ENCODE assay signal across 1 cellular context in the genomic region with DNA sequence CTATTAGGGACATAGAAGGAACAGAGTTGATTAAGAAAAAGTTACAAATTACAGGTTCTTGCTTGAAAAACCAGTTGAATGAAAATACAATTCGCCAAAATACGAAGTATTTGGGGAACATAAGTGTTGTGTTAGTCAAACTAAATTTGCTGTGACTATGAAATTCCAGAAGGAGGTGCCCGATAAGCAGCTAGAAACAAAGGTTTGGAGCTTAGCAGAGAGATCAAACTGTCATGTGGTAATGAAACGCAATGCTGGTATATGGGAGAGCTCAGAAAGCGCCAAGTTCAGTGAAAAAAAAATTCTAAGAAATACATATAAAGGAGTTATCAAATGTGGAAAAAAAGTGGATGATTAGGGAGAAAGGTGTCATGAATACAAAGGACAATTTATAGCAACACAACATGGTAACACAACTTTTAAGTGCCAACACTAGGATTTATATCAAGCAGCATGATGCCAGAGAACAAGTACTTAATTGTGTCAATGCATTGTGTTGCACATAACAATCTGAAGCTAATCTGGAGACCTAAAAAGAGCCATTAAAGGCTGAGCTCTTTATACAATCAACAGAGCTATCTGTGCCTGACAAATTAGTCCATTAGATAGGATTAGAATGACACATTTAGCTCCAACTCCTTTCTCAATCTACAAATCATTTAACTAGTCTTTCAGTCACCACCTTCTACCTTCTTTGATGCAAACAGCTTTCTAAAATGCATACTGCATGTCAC.
TF ChIP-seq lines count a peak whose summit lies in the region.

No MANE protein-coding gene starts in this region.

TF ChIP-seq in H1, 55 proteins besides CTCF, POLR2A, EP300 and RAD21:
- TF ChIP-seq RNF2 (IDR thresholded peaks at IDR 0.05; ENCODE audit: borderline replicate concordance, low read depth, low read length, missing control alignments, poor library complexity, severe bottlenecking) (no peak), SIX5 (IDR thresholded peaks at IDR 0.05; ENCODE audit: low read depth, low read length) (no peak), SP4 (IDR thresholded peaks at IDR 0.05; ENCODE audit: low read length) (no peak), CTBP2 (IDR thresholded peaks at IDR 0.05; ENCODE audit: borderline replicate concordance, insufficient read depth, insufficient read length, low read length) (no peak), MAFK (IDR thresholded peaks at IDR 0.05; ENCODE audit: low read depth, low read length) (no peak), SAP30 (IDR thresholded peaks at IDR 0.05; ENCODE audit: insufficient read depth, insufficient replicate concordance, low read length) (no peak), EZH2 (IDR thresholded peaks at IDR 0.05; ENCODE audit: low read depth, low read length, severe bottlenecking) (no peak), TCF12 (IDR thresholded peaks at IDR 0.05; ENCODE audit: low read depth, low read length) (no peak), GABPA (IDR thresholded peaks at IDR 0.05; ENCODE audit: borderline replicate concordance, insufficient read depth, low read length) (no peak), EGR1 (IDR thresholded peaks at IDR 0.05; ENCODE audit: borderline replicate concordance, low read depth, low read length) (no peak), TAF1 (IDR thresholded peaks at IDR 0.05; ENCODE audit: low read depth, low read length) (no peak), POLR2AphosphoS5 (IDR thresholded peaks at IDR 0.05; ENCODE audit: low read depth, low read length) (no peak), HDAC2 (IDR thresholded peaks at IDR 0.05; ENCODE audit: borderline replicate concordance in 1 of 2, low read depth in 2 of 2, low read length in 2 of 2) (no peak), KDM1A (IDR thresholded peaks at IDR 0.05; ENCODE audit: borderline replicate concordance, low read length) (no peak)
- TF ChIP-seq, protein P1, sequence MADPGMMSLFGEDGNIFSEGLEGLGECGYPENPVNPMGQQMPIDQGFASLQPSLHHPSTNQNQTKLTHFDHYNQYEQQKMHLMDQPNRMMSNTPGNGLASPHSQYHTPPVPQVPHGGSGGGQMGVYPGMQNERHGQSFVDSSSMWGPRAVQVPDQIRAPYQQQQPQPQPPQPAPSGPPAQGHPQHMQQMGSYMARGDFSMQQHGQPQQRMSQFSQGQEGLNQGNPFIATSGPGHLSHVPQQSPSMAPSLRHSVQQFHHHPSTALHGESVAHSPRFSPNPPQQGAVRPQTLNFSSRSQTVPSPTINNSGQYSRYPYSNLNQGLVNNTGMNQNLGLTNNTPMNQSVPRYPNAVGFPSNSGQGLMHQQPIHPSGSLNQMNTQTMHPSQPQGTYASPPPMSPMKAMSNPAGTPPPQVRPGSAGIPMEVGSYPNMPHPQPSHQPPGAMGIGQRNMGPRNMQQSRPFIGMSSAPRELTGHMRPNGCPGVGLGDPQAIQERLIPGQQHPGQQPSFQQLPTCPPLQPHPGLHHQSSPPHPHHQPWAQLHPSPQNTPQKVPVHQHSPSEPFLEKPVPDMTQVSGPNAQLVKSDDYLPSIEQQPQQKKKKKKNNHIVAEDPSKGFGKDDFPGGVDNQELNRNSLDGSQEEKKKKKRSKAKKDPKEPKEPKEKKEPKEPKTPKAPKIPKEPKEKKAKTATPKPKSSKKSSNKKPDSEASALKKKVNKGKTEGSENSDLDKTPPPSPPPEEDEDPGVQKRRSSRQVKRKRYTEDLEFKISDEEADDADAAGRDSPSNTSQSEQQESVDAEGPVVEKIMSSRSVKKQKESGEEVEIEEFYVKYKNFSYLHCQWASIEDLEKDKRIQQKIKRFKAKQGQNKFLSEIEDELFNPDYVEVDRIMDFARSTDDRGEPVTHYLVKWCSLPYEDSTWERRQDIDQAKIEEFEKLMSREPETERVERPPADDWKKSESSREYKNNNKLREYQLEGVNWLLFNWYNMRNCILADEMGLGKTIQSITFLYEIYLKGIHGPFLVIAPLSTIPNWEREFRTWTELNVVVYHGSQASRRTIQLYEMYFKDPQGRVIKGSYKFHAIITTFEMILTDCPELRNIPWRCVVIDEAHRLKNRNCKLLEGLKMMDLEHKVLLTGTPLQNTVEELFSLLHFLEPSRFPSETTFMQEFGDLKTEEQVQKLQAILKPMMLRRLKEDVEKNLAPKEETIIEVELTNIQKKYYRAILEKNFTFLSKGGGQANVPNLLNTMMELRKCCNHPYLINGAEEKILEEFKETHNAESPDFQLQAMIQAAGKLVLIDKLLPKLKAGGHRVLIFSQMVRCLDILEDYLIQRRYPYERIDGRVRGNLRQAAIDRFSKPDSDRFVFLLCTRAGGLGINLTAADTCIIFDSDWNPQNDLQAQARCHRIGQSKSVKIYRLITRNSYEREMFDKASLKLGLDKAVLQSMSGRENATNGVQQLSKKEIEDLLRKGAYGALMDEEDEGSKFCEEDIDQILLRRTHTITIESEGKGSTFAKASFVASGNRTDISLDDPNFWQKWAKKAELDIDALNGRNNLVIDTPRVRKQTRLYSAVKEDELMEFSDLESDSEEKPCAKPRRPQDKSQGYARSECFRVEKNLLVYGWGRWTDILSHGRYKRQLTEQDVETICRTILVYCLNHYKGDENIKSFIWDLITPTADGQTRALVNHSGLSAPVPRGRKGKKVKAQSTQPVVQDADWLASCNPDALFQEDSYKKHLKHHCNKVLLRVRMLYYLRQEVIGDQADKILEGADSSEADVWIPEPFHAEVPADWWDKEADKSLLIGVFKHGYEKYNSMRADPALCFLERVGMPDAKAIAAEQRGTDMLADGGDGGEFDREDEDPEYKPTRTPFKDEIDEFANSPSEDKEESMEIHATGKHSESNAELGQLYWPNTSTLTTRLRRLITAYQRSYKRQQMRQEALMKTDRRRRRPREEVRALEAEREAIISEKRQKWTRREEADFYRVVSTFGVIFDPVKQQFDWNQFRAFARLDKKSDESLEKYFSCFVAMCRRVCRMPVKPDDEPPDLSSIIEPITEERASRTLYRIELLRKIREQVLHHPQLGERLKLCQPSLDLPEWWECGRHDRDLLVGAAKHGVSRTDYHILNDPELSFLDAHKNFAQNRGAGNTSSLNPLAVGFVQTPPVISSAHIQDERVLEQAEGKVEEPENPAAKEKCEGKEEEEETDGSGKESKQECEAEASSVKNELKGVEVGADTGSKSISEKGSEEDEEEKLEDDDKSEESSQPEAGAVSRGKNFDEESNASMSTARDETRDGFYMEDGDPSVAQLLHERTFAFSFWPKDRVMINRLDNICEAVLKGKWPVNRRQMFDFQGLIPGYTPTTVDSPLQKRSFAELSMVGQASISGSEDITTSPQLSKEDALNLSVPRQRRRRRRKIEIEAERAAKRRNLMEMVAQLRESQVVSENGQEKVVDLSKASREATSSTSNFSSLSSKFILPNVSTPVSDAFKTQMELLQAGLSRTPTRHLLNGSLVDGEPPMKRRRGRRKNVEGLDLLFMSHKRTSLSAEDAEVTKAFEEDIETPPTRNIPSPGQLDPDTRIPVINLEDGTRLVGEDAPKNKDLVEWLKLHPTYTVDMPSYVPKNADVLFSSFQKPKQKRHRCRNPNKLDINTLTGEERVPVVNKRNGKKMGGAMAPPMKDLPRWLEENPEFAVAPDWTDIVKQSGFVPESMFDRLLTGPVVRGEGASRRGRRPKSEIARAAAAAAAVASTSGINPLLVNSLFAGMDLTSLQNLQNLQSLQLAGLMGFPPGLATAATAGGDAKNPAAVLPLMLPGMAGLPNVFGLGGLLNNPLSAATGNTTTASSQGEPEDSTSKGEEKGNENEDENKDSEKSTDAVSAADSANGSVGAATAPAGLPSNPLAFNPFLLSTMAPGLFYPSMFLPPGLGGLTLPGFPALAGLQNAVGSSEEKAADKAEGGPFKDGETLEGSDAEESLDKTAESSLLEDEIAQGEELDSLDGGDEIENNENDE (IDR thresholded peaks at IDR 0.05; ENCODE audit: insufficient replicate concordance, low read length): no peak
